Comparison of ENCODE assay signal across 15 cellular contexts in the genomic region with DNA sequence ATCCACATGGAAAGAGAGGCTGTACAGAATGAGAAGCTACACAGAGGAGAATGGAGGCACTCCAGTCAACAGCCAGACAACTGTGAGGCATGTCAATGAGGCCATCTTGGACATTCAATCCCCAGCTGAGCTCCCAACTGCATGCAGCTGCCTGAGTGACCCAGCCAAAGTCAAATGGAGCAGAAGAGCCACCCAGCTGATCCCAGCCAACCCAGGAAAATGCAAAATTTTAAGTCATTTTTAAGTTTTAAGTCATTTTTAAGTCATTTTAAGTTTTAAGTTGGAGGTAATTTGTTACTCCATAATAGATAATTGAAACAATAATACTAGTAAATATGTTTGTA.
DNase-seq lines count a peak whose midpoint lies in the region; ATAC-seq, FAIRE-seq and TF ChIP-seq lines count a peak whose summit lies in the region.
"Had no signal": no experiment of that assay in that cellular context is flagged by ENCODE, and none has a peak within 500 bp of the region (broad histone marks: within the 10 kb centered on the region; RNA-seq: fewer than 3 reads in every experiment).

No MANE protein-coding gene starts in this region.

- POLR2A ChIA-PET in MCF 10A (lab: Yijun Ruan, JAX), result interaction anchor here (0.8 to 4.0 kb wide), 3 partner anchors 25 to 559 kb away, joined by 3 to 38 read pairs (median 3); no protein-coding TSS in a partner anchor
- POLR2A ChIA-PET in WTC11 (lab: Charles Lee), result no interaction called here
- POLR2A ChIA-PET in HepG2 (lab: Yijun Ruan, JAX), result no interaction called here

- in situ Hi-C loops in HepG2 (cut with HindIII; ENCODE audit: extremely low pct_ligation_motif_present, low pct_unique_long_range_greater_than_20kb), result no loop called here

- ATAC-seq in WTC11 (no peak), HepG2 (no peak; the same call in 2 of the 3 replicates), GM21528 (IDR thresholded peaks at IDR 0.05; ENCODE audit: low FRiP score, unreplicated experiment) (no peak), gastroesophageal sphincter (no peak), HG03571 (IDR thresholded peaks at IDR 0.05; ENCODE audit: unreplicated experiment) (no peak), HG03469 (IDR thresholded peaks at IDR 0.05; ENCODE audit: unreplicated experiment) (no peak)
- ATAC-seq: stimulated activated memory B cell treated with anti-CD40 and anti-IgM and Interleukin-4, amounts not matched to agents 10 μg/mL and 1 μg/mL and 100 μg/mL, for 72 hours had no signal

- peak overlapping the region; percentile 20 to 35 for H3K27ac ChIP-seq in breast epithelium
- H3K27ac ChIP-seq in HepG2 (ENCODE audit: extremely low read length, insufficient read depth, low read length), result no peak overlapping the region
- peak overlapping the region in 1 of 4 donors; percentile 75 for H3K27ac ChIP-seq in gastroesophageal sphincter
- H3K27ac ChIP-seq: colonic mucosa had no signal

- no peaks in the 10 kb centered on the region for H3K27me3 Mint-ChIP-seq in MCF 10A (ENCODE audit: insufficient read depth, unreplicated experiment)
- H3K27me3 Mint-ChIP-seq in WTC11 (ENCODE audit: low read depth), result no peaks in the 10 kb centered on the region
- H3K27me3 Mint-ChIP-seq: stimulated activated memory B cell treated with anti-CD40 and anti-IgM and Interleukin-4, amounts not matched to agents 10 μg/mL and 1 μg/mL and 100 μg/mL, for 72 hours; type B pancreatic cell had no signal

- H3K4me1 Mint-ChIP-seq in MCF 10A (ENCODE audit: insufficient read depth, unreplicated experiment) (peaks cover 24% of the 10 kb centered on the region), WTC11 (peaks cover 21% of the 10 kb centered on the region)

- H3K9ac ChIP-seq in HepG2 (ENCODE audit: insufficient read depth, low read depth, low read length), result no peak overlapping the region

- H4K20me1 ChIP-seq in HepG2 (ENCODE audit: insufficient read depth, low read length), result no peaks in the 10 kb centered on the region

- DNase-seq in breast epithelium (ENCODE audit: low spot score in 2 of 2), result no peak
- DNase-seq in MCF 10A (ENCODE audit: unreplicated experiment), result no peak
- no peak for DNase-seq in WTC11 (ENCODE audit: low spot score)
- DNase-seq in HepG2 (ENCODE audit: low spot score), result no peak
- DNase-seq: activated T-cell treated with anti-CD3 and anti-CD28 coated beads, Interleukin-2, amount 50 U/mL, for 48 hours; colonic mucosa; NCI-H187; NCI-H524 treated with DMSO at 0.1 percent for 48 hours had no signal

- intact Hi-C loops in breast epithelium (cut with DNase I; ENCODE audit: low total_unique reads), result no loop called here
- intact Hi-C loops in MCF 10A (cut with micrococcal nuclease), result loop anchor here (10.0 kb wide), 1 partner anchor 315 kb away; no protein-coding TSS in a partner anchor
- intact Hi-C loops in HepG2 (cut with micrococcal nuclease; ENCODE audit: unreplicated experiment), result no loop called here

- H3K79me2 ChIP-seq in HepG2 (ENCODE audit: insufficient read depth, low read length), result peaks cover 13% of the 10 kb centered on the region

- H3K9me3 ChIP-seq in breast epithelium (peaks cover 0 to 3% of the 10 kb centered on the region in 2 donors), HepG2 (ENCODE audit: low read length) (peaks cover 17% of the 10 kb centered on the region), gastroesophageal sphincter (peaks cover 0 to 5% (median 0%) of the 10 kb centered on the region in 3 donors)
- H3K9me3 ChIP-seq: colonic mucosa had no signal

- H3K36me3 Mint-ChIP-seq in MCF 10A (ENCODE audit: insufficient read depth, unreplicated experiment) (no peaks in the 10 kb centered on the region), WTC11 (peaks cover 19% of the 10 kb centered on the region)
- H3K36me3 Mint-ChIP-seq: stimulated activated memory B cell treated with anti-CD40 and anti-IgM and Interleukin-4, amounts not matched to agents 10 μg/mL and 1 μg/mL and 100 μg/mL, for 72 hours had no signal

- TF ChIP-seq POLR2A in breast epithelium (IDR thresholded peaks at IDR 0.05), result no peak
- no peak for TF ChIP-seq POLR2A in HepG2 (IDR thresholded peaks at IDR 0.05; ENCODE audit: insufficient read depth in 1 of 2, low read depth in 2 of 2, low read length in 2 of 2)
- TF ChIP-seq POLR2A in gastroesophageal sphincter (IDR thresholded peaks at IDR 0.05), result no peak

- H2AFZ ChIP-seq in HepG2 (ENCODE audit: low read length), result no peak overlapping the region

- no peak for FAIRE-seq in HepG2 (lab: Jason Lieb, UNC)
- FAIRE-seq: GM12878 had no signal

- BruUV-seq in MCF 10A (replicated peaks; lab: Mats Ljungman, UMichigan) (no TSS peak), HepG2 (replicated peaks; lab: Mats Ljungman, UMichigan) (no TSS peak)

- H3K27me3 ChIP-seq in breast epithelium, result no peaks in the 10 kb centered on the region
- H3K27me3 ChIP-seq in HepG2 (ENCODE audit: control insufficient read depth in 1 of 2, insufficient read depth in 2 of 2, low read length in 2 of 2), result no peaks in the 10 kb centered on the region
- no peaks in the 10 kb centered on the region for H3K27me3 ChIP-seq in gastroesophageal sphincter

- H3K4me2 ChIP-seq in HepG2 (ENCODE audit: low read depth, low read length), result no peak overlapping the region

- H3K9me3 Mint-ChIP-seq in MCF 10A (ENCODE audit: unreplicated experiment) (no peaks in the 10 kb centered on the region), WTC11 (peaks cover 13% of the 10 kb centered on the region)
- H3K9me3 Mint-ChIP-seq: stimulated activated memory B cell treated with anti-CD40 and anti-IgM and Interleukin-4, amounts not matched to agents 10 μg/mL and 1 μg/mL and 100 μg/mL, for 72 hours had no signal

- CTCF ChIA-PET in MCF 10A (lab: Yijun Ruan, JAX), result interaction anchor here (0.6 to 6.7 kb wide), 20 partner anchors 16 to 1431 kb away, joined by 3 to 46 read pairs (median 4); no protein-coding TSS in a partner anchor
- CTCF ChIA-PET in WTC11 (lab: Charles Lee), result interaction anchor here (1.2 to 2.0 kb wide), 5 partner anchors 16 to 540 kb away, joined by 3 to 14 read pairs (median 6); no protein-coding TSS in a partner anchor
- CTCF ChIA-PET in HepG2 (lab: Yijun Ruan, JAX; ENCODE audit: low intra/inter-chr PET ratio, low total read pairs), result interaction anchor here (1.2 kb wide), 1 partner anchor 541 kb away, joined by 3 read pairs; no protein-coding TSS in a partner anchor

- no peaks in the 10 kb centered on the region for H3K36me3 ChIP-seq in breast epithelium
- H3K36me3 ChIP-seq in HepG2 (replicated peaks in 1 of 2; ENCODE audit: control insufficient read depth in 1 of 2, insufficient read depth in 2 of 2, low read length in 2 of 2), result peaks cover 3 to 4% of the 10 kb centered on the region in 2 experiments; a peak in 4 of 5 replicates
- H3K36me3 ChIP-seq in gastroesophageal sphincter, result peaks cover 0 to 6% of the 10 kb centered on the region in 2 donors
- H3K36me3 ChIP-seq: colonic mucosa had no signal

- H3K4me3 Mint-ChIP-seq in MCF 10A (ENCODE audit: unreplicated experiment) (no peak overlapping the region), WTC11 (no peak overlapping the region)
- H3K4me3 Mint-ChIP-seq: stimulated activated memory B cell treated with anti-CD40 and anti-IgM and Interleukin-4, amounts not matched to agents 10 μg/mL and 1 μg/mL and 100 μg/mL, for 72 hours; type B pancreatic cell had no signal

- no peak for TF ChIP-seq EP300 in HepG2 (IDR thresholded peaks at IDR 0.05; ENCODE audit: low read depth in 2 of 2, low read length in 2 of 2)
- TF ChIP-seq EP300 in HepG2 (CRISPR knock-in tag; IDR thresholded peaks at IDR 0.05; ENCODE audit: borderline replicate concordance), result no peak
- no peak for TF ChIP-seq EP300 in gastroesophageal sphincter (IDR thresholded peaks at IDR 0.05)

- H3K27ac Mint-ChIP-seq in MCF 10A (ENCODE audit: low read depth, unreplicated experiment), result no peak overlapping the region
- no peak overlapping the region for H3K27ac Mint-ChIP-seq in WTC11
- H3K27ac Mint-ChIP-seq: stimulated activated memory B cell treated with anti-CD40 and anti-IgM and Interleukin-4, amounts not matched to agents 10 μg/mL and 1 μg/mL and 100 μg/mL, for 72 hours; type B pancreatic cell had no signal

- TF ChIP-seq RAD21 in HepG2 (CRISPR knock-in tag; IDR thresholded peaks at IDR 0.05), result no peak

- TF ChIP-seq CTCF in breast epithelium (IDR thresholded peaks at IDR 0.05), result no peak
- TF ChIP-seq CTCF in MCF 10A (IDR thresholded peaks at IDR 0.05; ENCODE audit: unreplicated experiment), result no peak
- TF ChIP-seq CTCF in WTC11 (IDR thresholded peaks at IDR 0.05), result 0 out of 2 replicates have a peak, but pooled peaks have one; percentile 1
- no peak for TF ChIP-seq CTCF in HepG2 (CRISPR knock-in tag; IDR thresholded peaks at IDR 0.05)
- no peak for TF ChIP-seq CTCF in gastroesophageal sphincter (IDR thresholded peaks at IDR 0.05)

- H3K4me1 ChIP-seq in breast epithelium, result peaks cover 0 to 5% of the 10 kb centered on the region in 2 donors
- H3K4me1 ChIP-seq in HepG2 (ENCODE audit: insufficient read depth, low read length), result peaks cover 21% of the 10 kb centered on the region
- H3K4me1 ChIP-seq in gastroesophageal sphincter, result peaks cover 4 to 71% (median 10%) of the 10 kb centered on the region in 3 donors
- H3K4me1 ChIP-seq: colonic mucosa had no signal

- H3K4me3 ChIP-seq in breast epithelium (no peak overlapping the region), HepG2 (replicated peaks in 1 of 3; ENCODE audit: insufficient read depth in 1 of 3, low read depth in 2 of 3, low read length in 3 of 3) (no peak overlapping the region), gastroesophageal sphincter (no peak overlapping the region)
- H3K4me3 ChIP-seq: colonic mucosa, GM12878 had no signal

TF ChIP-seq in WTC11, 78 proteins besides CTCF, POLR2A, EP300 and RAD21 (continues in another document):
- no peak for TF ChIP-seq ETV6 (CRISPR knock-in tag; IDR thresholded peaks at IDR 0.05)
- TF ChIP-seq FOXK1 (CRISPR knock-in tag; IDR thresholded peaks at IDR 0.05), result no peak
- TF ChIP-seq TCF7 (CRISPR knock-in tag; IDR thresholded peaks at IDR 0.05; ENCODE audit: low read depth), result no peak
- no peak for TF ChIP-seq ZBTB21 (CRISPR knock-in tag; IDR thresholded peaks at IDR 0.05; ENCODE audit: borderline replicate concordance)
- TF ChIP-seq, protein P1, sequence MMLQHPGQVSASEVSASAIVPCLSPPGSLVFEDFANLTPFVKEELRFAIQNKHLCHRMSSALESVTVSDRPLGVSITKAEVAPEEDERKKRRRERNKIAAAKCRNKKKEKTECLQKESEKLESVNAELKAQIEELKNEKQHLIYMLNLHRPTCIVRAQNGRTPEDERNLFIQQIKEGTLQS (CRISPR knock-in tag; conservative IDR thresholded peaks at IDR 0.05), result no peak

TF ChIP-seq in HepG2, 621 proteins besides CTCF, POLR2A, EP300 and RAD21 (continues in another document):
- TF ChIP-seq, protein P2, sequence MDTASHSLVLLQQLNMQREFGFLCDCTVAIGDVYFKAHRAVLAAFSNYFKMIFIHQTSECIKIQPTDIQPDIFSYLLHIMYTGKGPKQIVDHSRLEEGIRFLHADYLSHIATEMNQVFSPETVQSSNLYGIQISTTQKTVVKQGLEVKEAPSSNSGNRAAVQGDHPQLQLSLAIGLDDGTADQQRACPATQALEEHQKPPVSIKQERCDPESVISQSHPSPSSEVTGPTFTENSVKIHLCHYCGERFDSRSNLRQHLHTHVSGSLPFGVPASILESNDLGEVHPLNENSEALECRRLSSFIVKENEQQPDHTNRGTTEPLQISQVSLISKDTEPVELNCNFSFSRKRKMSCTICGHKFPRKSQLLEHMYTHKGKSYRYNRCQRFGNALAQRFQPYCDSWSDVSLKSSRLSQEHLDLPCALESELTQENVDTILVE (CRISPR knock-in tag; IDR thresholded peaks at IDR 0.05), result no peak
- TF ChIP-seq RARG (CRISPR knock-in tag; IDR thresholded peaks at IDR 0.05; ENCODE audit: low read depth), result no peak
